ENCODE assay signal across 8 cellular contexts in the genomic region with DNA sequence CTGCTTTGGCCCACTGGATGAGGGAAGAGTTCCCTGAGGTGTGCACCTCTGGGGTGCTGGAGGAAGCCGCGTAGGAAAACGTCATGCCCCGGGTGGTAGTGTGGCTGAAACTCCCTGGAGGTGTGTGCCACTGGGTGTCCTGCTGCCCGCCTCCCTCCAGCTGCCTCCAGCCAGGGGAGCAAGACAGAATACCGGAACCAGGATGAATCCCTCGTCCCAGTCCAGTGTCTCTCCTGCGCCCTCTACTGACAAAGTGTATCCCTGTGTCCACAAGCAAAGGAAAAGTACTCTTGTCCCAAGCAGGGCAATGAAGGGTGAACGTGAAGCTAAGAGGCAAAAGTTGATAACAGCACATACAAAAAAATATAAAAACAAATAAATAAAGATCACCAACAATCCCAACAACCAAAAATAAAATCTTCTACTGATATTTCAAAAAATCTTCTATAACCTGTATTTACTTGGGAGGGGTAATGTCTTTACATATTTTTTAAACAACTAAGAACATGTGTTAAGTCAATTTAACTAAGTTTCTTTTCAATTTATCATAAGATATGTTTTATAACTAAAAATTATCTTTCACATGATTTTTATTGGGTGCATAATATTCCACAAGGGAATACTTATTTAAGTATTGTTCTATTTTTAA.
DNase-seq lines count a peak whose midpoint lies in the region; ATAC-seq and TF ChIP-seq lines count a peak whose summit lies in the region.

No MANE protein-coding gene starts in this region.

- H3K4me3 ChIP-seq in left ventricle myocardium inferior: no peak overlapping the region

- H3K4me1 Mint-ChIP-seq in activated T-cell treated with anti-CD3 and anti-CD28 coated beads, Interleukin-2, amount 50 U/mL, for 24 hours (ENCODE audit: low read depth): no peaks in the 10 kb centered on the region

- H3K27ac ChIP-seq in left ventricle myocardium inferior (replicated peaks): no peak overlapping the region

- H3K9me3 ChIP-seq in left ventricle myocardium inferior (replicated peaks): peaks cover 10% of the 10 kb centered on the region

- intact Hi-C loops in left ventricle myocardium inferior (cut with micrococcal nuclease): no loop called here

- H3K9me3 Mint-ChIP-seq in activated T-cell treated with anti-CD3 and anti-CD28 coated beads, Interleukin-2, amount 50 U/mL, for 24 hours: peaks cover 6% of the 10 kb centered on the region

- peaks cover 10% of the 10 kb centered on the region for H3K27me3 Mint-ChIP-seq in activated T-cell treated with anti-CD3 and anti-CD28 coated beads, Interleukin-2, amount 50 U/mL, for 24 hours

- no peaks in the 10 kb centered on the region for H3K36me3 Mint-ChIP-seq in activated T-cell treated with anti-CD3 and anti-CD28 coated beads, Interleukin-2, amount 50 U/mL, for 24 hours (ENCODE audit: low read depth)

- peak; percentile 42 for TF ChIP-seq CTCF in left ventricle myocardium inferior (IDR thresholded peaks at IDR 0.05; ENCODE audit: borderline replicate concordance)

- no peak overlapping the region for H3K27ac Mint-ChIP-seq in activated T-cell treated with anti-CD3 and anti-CD28 coated beads, Interleukin-2, amount 50 U/mL, for 24 hours

- ATAC-seq in GM19397 (IDR thresholded peaks at IDR 0.05; ENCODE audit: unreplicated experiment) (no peak), HG03108 (IDR thresholded peaks at IDR 0.05; ENCODE audit: unreplicated experiment) (no peak)

- DNase-seq in AG08395 (ENCODE audit: low spot score): peak; percentile 58
- DNase-seq in GM19238 (ENCODE audit: insufficient read length, low spot score): peak; percentile 4
- peak; percentile 63 for DNase-seq in RKO (ENCODE audit: low spot score)
- DNase-seq in left ventricle myocardium inferior: no peak
- no peak for DNase-seq in NCI-H2227 (lab: John Stamatoyannopoulos, UW; ENCODE audit: unreplicated experiment)
- no peak for DNase-seq in activated T-cell treated with anti-CD3 and anti-CD28 coated beads, Interleukin-2, amount 50 U/mL, for 24 hours

- no peaks in the 10 kb centered on the region for H3K4me1 ChIP-seq in left ventricle myocardium inferior

- H3K27me3 ChIP-seq in left ventricle myocardium inferior (ENCODE audit: low read depth): no peaks in the 10 kb centered on the region

- H3K4me3 Mint-ChIP-seq in activated T-cell treated with anti-CD3 and anti-CD28 coated beads, Interleukin-2, amount 50 U/mL, for 24 hours: no peak overlapping the region

- no peaks in the 10 kb centered on the region for H3K36me3 ChIP-seq in left ventricle myocardium inferior

Comparison
In these comparisons a context has a peak if more than half of its experiments do, and no peak if none do; other contexts are left out.
1. DNase-seq: peak in AG08395 (single experiment), GM19238 (single experiment) and RKO (single experiment); none in left ventricle myocardium inferior (single experiment), NCI-H2227 (single experiment) and activated T-cell treated with anti-CD3 and anti-CD28 coated beads, Interleukin-2, amount 50 U/mL, for 24 hours (single experiment).